ENCODE assay signal across 25 cellular contexts in genomic region chr4:185381794-185382193, GRCh38.
"Had no signal": no experiment of that assay in that cellular context is flagged by ENCODE, and none has a peak within 500 bp of the region (broad histone marks: within the 10 kb centered on the region; RNA-seq: fewer than 3 reads in every experiment).

No MANE protein-coding gene starts in this region.

- DNase-seq: activated B cell treated with CpG ODN at 0.5 μM for 24 hours; activated CD4-positive, alpha-beta T cell treated with anti-CD3 and anti-CD28 coated beads for 48 hours; activated CD8-positive, alpha-beta T cell treated with anti-CD3 and anti-CD28 coated beads for 36 hours; activated effector memory CD4-positive, alpha-beta T cell treated with anti-CD3 and anti-CD28 coated beads, Interleukin-2, amount 50 U/mL, for 16 hours; activated T-cell treated with anti-CD3 and anti-CD28 coated beads, Interleukin-2, amount 50 U/mL, for 48 hours; amygdala; cerebellar nuclear complex; effector memory CD4-positive, alpha-beta T cell; glutamatergic neuron; hypothalamus; left ventricle myocardium superior; mesenchymal stem cell; posterior cingulate gyrus; retina; stimulated activated CD4-positive, alpha-beta T cell treated with anti-CD3 and anti-CD28 coated beads, Interleukin-15, amount 100 ng/mL, for 24 hours; stimulated activated CD4-positive, alpha-beta T cell treated with anti-CD3 and anti-CD28 coated beads, Interleukin-4, amount 100 ng/mL, for 4 hours; stimulated activated CD8-positive, alpha-beta memory T cell treated with anti-CD3 and anti-CD28 coated beads, Interleukin-4, amount 100 ng/mL, for 48 hours; stimulated activated naive CD8-positive, alpha-beta T cell treated with anti-CD3 and anti-CD28 coated beads, Interleukin-15, Interleukin-2, amounts not matched to agents 100 U/mL and 50 U/mL, for 24 hours; trophoblast cell had no signal

- H3K4me3 ChIP-seq: skin epidermis had no signal

- ATAC-seq: activated CD8-positive, alpha-beta T cell treated with anti-CD3 and anti-CD28 coated beads for 36 hours; activated naive CD4-positive, alpha-beta T cell treated with anti-CD3 and anti-CD28 coated beads, Interleukin-2, amount 50 U/mL, for 72 hours; left ventricle myocardium superior; natural killer cell treated with Interleukin-12 subunit alpha and Interleukin-12 subunit beta and Interleukin-15 and Interleukin-18, amount 100 ng/mL, for 72 hours; stimulated activated naive CD8-positive, alpha-beta T cell treated with anti-CD3 and anti-CD28 coated beads, Interleukin-15, Interleukin-2, amounts not matched to agents 100 U/mL and 50 U/mL, for 24 hours had no signal

- H3K27ac ChIP-seq: skin epidermis had no signal

- H3K4me3 Mint-ChIP-seq: activated B cell treated with CpG ODN at 0.5 μM for 24 hours; activated CD8-positive, alpha-beta T cell treated with anti-CD3 and anti-CD28 coated beads for 36 hours; brain; dendritic cell treated with granulocyte-macrophage colony-stimulating factor and Interleukin-4, amounts not matched to agents 40 ng/mL and 50 ng/mL, for 4 days; natural killer cell treated with Interleukin-12 subunit alpha and Interleukin-12 subunit beta and Interleukin-15 and Interleukin-18, amount 100 ng/mL, for 72 hours; T-helper 2 cell treated with Interferon-gamma antibody and Interleukin-4, amounts not matched to agents 5 μg/mL and 100 μg/mL, for 36 hours had no signal

- H3K27me3 Mint-ChIP-seq: activated B cell treated with CpG ODN at 0.5 μM for 24 hours, brain had no signal

- H3K36me3 Mint-ChIP-seq: natural killer cell treated with Interleukin-12 subunit alpha and Interleukin-12 subunit beta and Interleukin-15 and Interleukin-18, amount 100 ng/mL, for 72 hours had no signal

- H3K27ac Mint-ChIP-seq: activated B cell treated with CpG ODN at 0.5 μM for 24 hours; activated CD8-positive, alpha-beta T cell treated with anti-CD3 and anti-CD28 coated beads for 36 hours; brain; dendritic cell treated with granulocyte-macrophage colony-stimulating factor and Interleukin-4, amounts not matched to agents 40 ng/mL and 50 ng/mL, for 4 days; natural killer cell treated with Interleukin-12 subunit alpha and Interleukin-12 subunit beta and Interleukin-15 and Interleukin-18, amount 100 ng/mL, for 72 hours; T-helper 2 cell treated with Interferon-gamma antibody and Interleukin-4, amounts not matched to agents 5 μg/mL and 100 μg/mL, for 36 hours had no signal
